In genomic region chr7:2244404-2244803, GRCh38 we compare ENCODE assay signal across 16 cellular contexts.
"Had no signal": no experiment of that assay in that cellular context is flagged by ENCODE, and none has a peak within 500 bp of the region (broad histone marks: within the 10 kb centered on the region; RNA-seq: fewer than 3 reads in every experiment).

No MANE protein-coding gene starts in this region.

- H3K9me3 ChIP-seq: pancreas, sigmoid colon, SK-N-SH, spleen, tibial artery had no signal

- FAIRE-seq: astrocyte, pancreas had no signal

- H3K9me3 Mint-ChIP-seq: T-cell, WTC11 had no signal

- H3K4me3 Mint-ChIP-seq: activated CD8-positive, alpha-beta T cell treated with anti-CD3 and anti-CD28 coated beads, Interleukin-2, amount 10 ng/mL, durations not matched to agents 7 days and 5 days; WTC11 had no signal

- H3K27me3 Mint-ChIP-seq: T-cell had no signal

- H3K27ac Mint-ChIP-seq: activated CD8-positive, alpha-beta T cell treated with anti-CD3 and anti-CD28 coated beads, Interleukin-2, amount 10 ng/mL, durations not matched to agents 7 days and 5 days; T-cell; WTC11 had no signal

- H3K4me3 ChIP-seq: pancreas, sigmoid colon, spleen, tibial artery had no signal

- DNase-seq: activated CD4-positive, alpha-beta T cell treated with anti-CD3 and anti-CD28 coated beads for 48 hours; activated CD8-positive, alpha-beta memory T cell treated with anti-CD3 and anti-CD28 coated beads, Interleukin-2, amount 50 U/mL, for 4 hours; activated CD8-positive, alpha-beta T cell treated with anti-CD3 and anti-CD28 coated beads, Interleukin-2, amount 10 ng/mL, durations not matched to agents 7 days and 5 days; foreskin melanocyte; head of caudate nucleus; kidney glomerular epithelial cell; mesendoderm; sigmoid colon; SK-N-SH; spleen; T-cell; tibial artery had no signal

- H3K27me3 ChIP-seq: pancreas, sigmoid colon, spleen, tibial artery had no signal

- H3K4me2 ChIP-seq: SK-N-SH had no signal

- ATAC-seq: activated CD8-positive, alpha-beta T cell treated with anti-CD3 and anti-CD28 coated beads, Interleukin-2, amount 10 ng/mL, durations not matched to agents 7 days and 5 days; pancreas; T-cell; WTC11 had no signal

- H3K36me3 ChIP-seq: pancreas had no signal

- H3K9ac ChIP-seq: SK-N-SH had no signal

- H3K36me3 Mint-ChIP-seq: T-cell had no signal

- H3K27ac ChIP-seq: epithelial cell of prostate, pancreas, sigmoid colon, spleen, tibial artery had no signal
